In the genomic region with DNA sequence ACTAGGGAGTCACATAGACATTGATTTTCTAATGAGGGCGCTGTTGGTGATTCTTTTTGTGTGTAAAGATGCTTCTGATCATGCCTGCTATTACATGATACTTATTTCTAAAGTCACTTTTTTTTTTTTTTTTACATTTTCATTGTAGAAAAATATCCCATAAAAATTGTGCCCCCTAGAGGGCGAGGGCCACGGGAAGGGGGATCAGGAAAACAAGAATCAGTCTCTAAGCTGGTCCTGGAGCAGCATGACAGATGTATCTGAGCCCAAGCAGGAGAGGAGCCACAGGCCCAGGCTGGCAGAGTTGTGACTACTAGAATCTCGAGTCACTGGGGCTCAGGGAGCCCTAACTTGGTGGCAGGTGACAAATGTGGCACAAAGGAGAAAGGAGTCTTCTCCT, we compare ENCODE assay signal across 2 cellular contexts.
TF ChIP-seq lines count a peak whose summit lies in the region.

No MANE protein-coding gene starts in this region.

TF ChIP-seq in SK-N-SH, 30 proteins besides CTCF, POLR2A, EP300 and RAD21 (continued from another document):
- TF ChIP-seq IRF3 (IDR thresholded peaks at IDR 0.05; ENCODE audit: low read depth, low read length), result no peak
- no peak for TF ChIP-seq TAF1 (IDR thresholded peaks at IDR 0.05; ENCODE audit: borderline replicate concordance, low read depth, low read length)
- no peak for TF ChIP-seq RCOR1 (IDR thresholded peaks at IDR 0.05; ENCODE audit: low read length)
- no peak for TF ChIP-seq TCF12 (IDR thresholded peaks at IDR 0.05)
- no peak for TF ChIP-seq POLR2AphosphoS5 (IDR thresholded peaks at IDR 0.05; ENCODE audit: low read depth, low read length)
- TF ChIP-seq EZH2phosphoT487 (IDR thresholded peaks at IDR 0.05; ENCODE audit: borderline replicate concordance, low read depth), result no peak
- no peak for TF ChIP-seq CHD2 (IDR thresholded peaks at IDR 0.05; ENCODE audit: low read length, partially characterized antibody)
- no peak for TF ChIP-seq FOXJ3 (CRISPR knock-in tag; IDR thresholded peaks at IDR 0.05)
- no peak for TF ChIP-seq TEAD4 (IDR thresholded peaks at IDR 0.05; ENCODE audit: borderline replicate concordance, insufficient read depth)
- TF ChIP-seq NRF1 (IDR thresholded peaks at IDR 0.05; ENCODE audit: low read depth, low read length), result no peak
- TF ChIP-seq RFX5 (IDR thresholded peaks at IDR 0.05; ENCODE audit: low read length), result no peak
- TF ChIP-seq ELF1 (IDR thresholded peaks at IDR 0.05), result no peak
- TF ChIP-seq, protein P1, sequence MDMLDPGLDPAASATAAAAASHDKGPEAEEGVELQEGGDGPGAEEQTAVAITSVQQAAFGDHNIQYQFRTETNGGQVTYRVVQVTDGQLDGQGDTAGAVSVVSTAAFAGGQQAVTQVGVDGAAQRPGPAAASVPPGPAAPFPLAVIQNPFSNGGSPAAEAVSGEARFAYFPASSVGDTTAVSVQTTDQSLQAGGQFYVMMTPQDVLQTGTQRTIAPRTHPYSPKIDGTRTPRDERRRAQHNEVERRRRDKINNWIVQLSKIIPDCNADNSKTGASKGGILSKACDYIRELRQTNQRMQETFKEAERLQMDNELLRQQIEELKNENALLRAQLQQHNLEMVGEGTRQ (IDR thresholded peaks at IDR 0.05; ENCODE audit: borderline replicate concordance, low read depth, low read length), result no peak
- TF ChIP-seq JUND (IDR thresholded peaks at IDR 0.05), result no peak

TF ChIP-seq in SK-N-SH treated with all-trans-retinoic acid at 6 μM for 48 hours, 23 proteins besides CTCF, POLR2A, EP300 and RAD21 (continued from another document):
- TF ChIP-seq PATZ1 (CRISPR knock-in tag; IDR thresholded peaks at IDR 0.05; ENCODE audit: borderline replicate concordance), result no peak
- no peak for TF ChIP-seq CSDC2 (CRISPR knock-in tag; IDR thresholded peaks at IDR 0.05)
- TF ChIP-seq ESRRG (CRISPR knock-in tag; IDR thresholded peaks at IDR 0.05), result no peak
- TF ChIP-seq RARB (CRISPR knock-in tag; IDR thresholded peaks at IDR 0.05), result no peak
- no peak for TF ChIP-seq ZFP30 (CRISPR knock-in tag; IDR thresholded peaks at IDR 0.05)
- TF ChIP-seq ZNF565 (CRISPR knock-in tag; conservative IDR thresholded peaks at IDR 0.05; ENCODE audit: low read depth), result no peak
- TF ChIP-seq GLIS3 (CRISPR knock-in tag; IDR thresholded peaks at IDR 0.05), result no peak
- TF ChIP-seq ISL1 (CRISPR knock-in tag; IDR thresholded peaks at IDR 0.05), result no peak
- no peak for TF ChIP-seq ZNF70 (CRISPR knock-in tag; IDR thresholded peaks at IDR 0.05)
- no peak for TF ChIP-seq ARNTL (CRISPR knock-in tag; IDR thresholded peaks at IDR 0.05; ENCODE audit: borderline replicate concordance, low read depth)
- no peak for TF ChIP-seq ZC3H10 (CRISPR knock-in tag; IDR thresholded peaks at IDR 0.05)
- no peak for TF ChIP-seq TSHZ2 (CRISPR knock-in tag; IDR thresholded peaks at IDR 0.05)
